ENCODE assay signal across 13 cellular contexts in genomic region chr4:152501846-152502536, GRCh38. TPM values are rescaled to one million over a fixed set of nuclear protein-coding genes. Genes with fewer than 3 reads are reported as not detected.
DNase-seq lines count a peak whose midpoint lies in the region; ATAC-seq and FAIRE-seq lines count a peak whose summit lies in the region.
"Had no signal": no experiment of that assay in that cellular context is flagged by ENCODE, and none has a peak within 500 bp of the region (broad histone marks: within the 10 kb centered on the region; RNA-seq: fewer than 3 reads in every experiment).

No MANE protein-coding gene starts in this region.

- no peaks in the 10 kb centered on the region for H3K36me3 Mint-ChIP-seq in activated T-cell treated with anti-CD3 and anti-CD28 coated beads, Interleukin-2, amount 50 U/mL, for 4 hours (ENCODE audit: insufficient read depth)
- H3K36me3 Mint-ChIP-seq in stimulated activated effector memory CD8-positive, alpha-beta T cell treated with anti-CD3 and anti-CD28 coated beads, Interleukin-12 subunit alpha, Interleukin-12 subunit beta, amount 100 ng/mL, for 72 hours: peaks cover 3% of the 10 kb centered on the region

- no peak for DNase-seq in activated T-cell treated with anti-CD3 and anti-CD28 coated beads, Interleukin-2, amount 50 U/mL, for 4 hours
- DNase-seq in activated T-cell treated with anti-CD3 and anti-CD28 coated beads for 4 hours: no peak
- DNase-seq in SK-N-MC (ENCODE audit: low read depth, low spot score): no peak
- no peak for DNase-seq in stimulated activated effector memory CD8-positive, alpha-beta T cell treated with anti-CD3 and anti-CD28 coated beads, Interleukin-12 subunit alpha, Interleukin-12 subunit beta, amount 100 ng/mL, for 72 hours (ENCODE audit: low spot score in 2 of 2)
- no peak for DNase-seq in HTR-8/SVneo (ENCODE audit: insufficient read length, low spot score)
- DNase-seq in stimulated activated CD4-positive, alpha-beta T cell treated with anti-CD3 and anti-CD28 coated beads, Interleukin-12 subunit alpha, Interleukin-12 subunit beta, amount 100 ng/mL, for 4 hours: no peak
- DNase-seq: ACHN; activated CD8-positive, alpha-beta memory T cell treated with anti-CD3 and anti-CD28 coated beads for 24 hours; Kasumi-1; NCI-H345; sigmoid colon had no signal

- peak; percentile 59 to 65 for ATAC-seq in activated T-cell treated with anti-CD3 and anti-CD28 coated beads, Interleukin-2, amount 50 U/mL, for 4 hours
- peak; percentile 39 for ATAC-seq in HG02852 (IDR thresholded peaks at IDR 0.05; ENCODE audit: unreplicated experiment)
- ATAC-seq in stimulated activated effector memory CD8-positive, alpha-beta T cell treated with anti-CD3 and anti-CD28 coated beads, Interleukin-12 subunit alpha, Interleukin-12 subunit beta, amount 100 ng/mL, for 72 hours: peak; percentile 92
- ATAC-seq in HG02884 (IDR thresholded peaks at IDR 0.05; ENCODE audit: unreplicated experiment): no peak

- H3K9me3 Mint-ChIP-seq in activated T-cell treated with anti-CD3 and anti-CD28 coated beads, Interleukin-2, amount 50 U/mL, for 4 hours: no peaks in the 10 kb centered on the region
- no peaks in the 10 kb centered on the region for H3K9me3 Mint-ChIP-seq in stimulated activated effector memory CD8-positive, alpha-beta T cell treated with anti-CD3 and anti-CD28 coated beads, Interleukin-12 subunit alpha, Interleukin-12 subunit beta, amount 100 ng/mL, for 72 hours

- H3K27ac Mint-ChIP-seq in stimulated activated effector memory CD8-positive, alpha-beta T cell treated with anti-CD3 and anti-CD28 coated beads, Interleukin-12 subunit alpha, Interleukin-12 subunit beta, amount 100 ng/mL, for 72 hours: peak overlapping the region; percentile 8

- H3K9ac ChIP-seq in SK-N-MC (ENCODE audit: insufficient read length): no peak overlapping the region

- H3K4me1 Mint-ChIP-seq in activated T-cell treated with anti-CD3 and anti-CD28 coated beads, Interleukin-2, amount 50 U/mL, for 4 hours (ENCODE audit: low read depth): peaks cover 28% of the 10 kb centered on the region
- H3K4me1 Mint-ChIP-seq in stimulated activated effector memory CD8-positive, alpha-beta T cell treated with anti-CD3 and anti-CD28 coated beads, Interleukin-12 subunit alpha, Interleukin-12 subunit beta, amount 100 ng/mL, for 72 hours: peaks cover 29% of the 10 kb centered on the region

- H3K9me3 ChIP-seq in SK-N-MC (ENCODE audit: low read depth, low read length): no peaks in the 10 kb centered on the region
- H3K9me3 ChIP-seq: sigmoid colon had no signal

- no peak overlapping the region for H3K4me3 ChIP-seq in SK-N-MC
- H3K4me3 ChIP-seq: sigmoid colon had no signal

- H3K27ac ChIP-seq in SK-N-MC: 0 out of 2 replicates have a peak overlapping the region, but pooled peaks have one; percentile 25
- H3K27ac ChIP-seq: sigmoid colon had no signal

- no peaks in the 10 kb centered on the region for H3K27me3 Mint-ChIP-seq in activated T-cell treated with anti-CD3 and anti-CD28 coated beads, Interleukin-2, amount 50 U/mL, for 4 hours (ENCODE audit: low read depth)

- FAIRE-seq in HTR-8/SVneo (lab: Jason Lieb, UNC): no peak

- no peak overlapping the region for H3K4me3 Mint-ChIP-seq in activated T-cell treated with anti-CD3 and anti-CD28 coated beads, Interleukin-2, amount 50 U/mL, for 4 hours
- no peak overlapping the region for H3K4me3 Mint-ChIP-seq in stimulated activated effector memory CD8-positive, alpha-beta T cell treated with anti-CD3 and anti-CD28 coated beads, Interleukin-12 subunit alpha, Interleukin-12 subunit beta, amount 100 ng/mL, for 72 hours

- H3K36me3 ChIP-seq in SK-N-MC (ENCODE audit: insufficient read depth, low read length): no peaks in the 10 kb centered on the region
- H3K36me3 ChIP-seq: sigmoid colon had no signal

RNA-seq across cellular contexts. Expression of gene FBXW7, which starts 33.9 kb away (rescaled TPM):
- 10 to 100 TPM; 38.8 to 41.4 (median 39.1) TPM for total RNA-seq in activated T-cell treated with anti-CD3 and anti-CD28 coated beads, Interleukin-2, amount 50 U/mL, for 4 hours
